ENCODE assay signal across 28 cellular contexts in the genomic region with DNA sequence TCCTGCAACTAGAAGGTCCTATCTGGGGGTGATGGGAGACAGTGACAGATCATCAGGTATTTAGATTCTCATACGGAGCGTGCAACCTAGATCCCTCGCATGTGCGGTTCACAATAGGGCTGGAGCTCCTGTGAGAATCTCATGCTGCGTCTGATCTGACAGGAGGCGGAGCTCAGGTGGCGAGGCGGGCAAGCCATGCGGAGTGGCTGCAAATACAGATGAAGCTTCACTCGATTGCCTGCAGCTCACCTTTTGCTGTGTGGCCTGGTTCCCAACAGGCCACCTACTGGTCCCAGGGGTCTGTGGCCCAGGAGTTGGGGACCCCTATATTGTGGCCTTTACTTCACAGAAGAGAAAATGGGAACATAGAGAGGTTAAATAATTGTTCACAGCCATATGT.
"Had no signal": no experiment of that assay in that cellular context is flagged by ENCODE, and none has a peak within 500 bp of the region (broad histone marks: within the 10 kb centered on the region; RNA-seq: fewer than 3 reads in every experiment).

No MANE protein-coding gene starts in this region.

- H3K9me3 Mint-ChIP-seq: T-helper 1 cell treated with Interleukin-12 subunit alpha and Interleukin-12 subunit beta and Interleukin-4 antibody, amounts not matched to agents 30 μg/mL and 1 μg/mL, for 36 hours had no signal

- H3K4me1 ChIP-seq: ascending aorta, body of pancreas, SJCRH30 had no signal

- H3K4me3 ChIP-seq: ascending aorta, body of pancreas, K562, SJCRH30 had no signal

- H3K27ac ChIP-seq: ascending aorta, body of pancreas, SJCRH30 had no signal

- ATAC-seq: activated T-helper 17 cell treated with anti-CD3 and anti-CD28 coated beads, Interleukin-2, amount 50 U/mL, for 72 hours; body of pancreas; K562; SK-N-SH treated with all-trans-retinoic acid at 6 μM for 48 hours had no signal

- H3K27ac Mint-ChIP-seq: activated T-helper 17 cell treated with anti-CD3 and anti-CD28 coated beads, Interleukin-2, amount 50 U/mL, for 72 hours; T-helper 1 cell treated with Interleukin-12 subunit alpha and Interleukin-12 subunit beta and Interleukin-4 antibody, amounts not matched to agents 30 μg/mL and 1 μg/mL, for 36 hours had no signal

- H3K36me3 ChIP-seq: ascending aorta, SJCRH30 had no signal

- DNase-seq: activated CD4-positive, alpha-beta T cell treated with anti-CD3 and anti-CD28 coated beads for 48 hours; activated CD4-positive, alpha-beta T cell treated with anti-CD3 and anti-CD28 coated beads, Interleukin-2, amount 50 U/mL, for 4 hours; activated CD4-positive, CD25-positive, alpha-beta regulatory T cell treated with anti-CD3 and anti-CD28 coated beads, Interleukin-2, amount 50 U/mL, for 72 hours; activated naive CD4-positive, alpha-beta T cell treated with anti-CD3 and anti-CD28 coated beads, Interleukin-2, amount 50 U/mL, for 16 hours; activated T-cell treated with anti-CD3 and anti-CD28 coated beads for 4 hours; activated T-cell treated with anti-CD3 and anti-CD28 coated beads, Interleukin-2, amount 50 U/mL, for 48 hours; amniotic stem cell; body of pancreas; Karpas-422; MM.1S; NCI-H1105; NCI-H1436; NCI-H1694 treated with DMSO at 0.1 percent for 48 hours; NCI-H2029 treated with DMSO at 0.1 percent for 48 hours; NCI-H345; NCI-H510A; NCI-H526 treated with DMSO at 0.1 percent for 48 hours; NCI-H82; Right ventricle myocardium superior; RPMI8226; SJCRH30; SW 1271 had no signal

- H3K27me3 ChIP-seq: ascending aorta, body of pancreas, SJCRH30 had no signal

- FAIRE-seq: bronchial epithelial cell, K562 had no signal

- H3K9me3 ChIP-seq: ascending aorta, body of pancreas, SJCRH30 had no signal

- H3K4me3 Mint-ChIP-seq: activated T-helper 17 cell treated with anti-CD3 and anti-CD28 coated beads, Interleukin-2, amount 50 U/mL, for 72 hours; T-helper 1 cell treated with Interleukin-12 subunit alpha and Interleukin-12 subunit beta and Interleukin-4 antibody, amounts not matched to agents 30 μg/mL and 1 μg/mL, for 36 hours had no signal
